Comparison of ENCODE assay signal across 22 cellular contexts in genomic region chr2:156306821-156307220, GRCh38.
"Had no signal": no experiment of that assay in that cellular context is flagged by ENCODE, and none has a peak within 500 bp of the region (broad histone marks: within the 10 kb centered on the region; RNA-seq: fewer than 3 reads in every experiment).

No MANE protein-coding gene starts in this region.

- H3K4me1 ChIP-seq: SJCRH30 had no signal

- H3K4me3 ChIP-seq: K562, SJCRH30 had no signal

- H3K36me3 Mint-ChIP-seq: IgD-negative memory B cell had no signal

- ATAC-seq: K562, Right ventricle myocardium inferior, SK-N-SH treated with all-trans-retinoic acid at 6 μM for 48 hours had no signal

- H3K27ac ChIP-seq: HL-60, KMS-11, SJCRH30 had no signal

- H3K36me3 ChIP-seq: SJCRH30 had no signal

- H3K27ac Mint-ChIP-seq: IgD-negative memory B cell had no signal

- H3K9me3 ChIP-seq: SJCRH30 had no signal

- H3K27me3 ChIP-seq: SJCRH30 had no signal

- DNase-seq: Kasumi-1, MM.1S, NCI-H1092 treated with DMSO at 0.1 percent for 48 hours, NCI-H1436, NCI-H187, NCI-H2029, NCI-H2081 treated with DMSO at 0.1 percent for 48 hours, NCI-H2171, NCI-H345, NCI-H446 treated with DMSO at 0.1 percent for 48 hours, NCI-H510A treated with DMSO at 0.1 percent for 48 hours, NCI-H526, NCI-H82, RPMI8226, SHP77 treated with DMSO at 0.1 percent for 48 hours, SJCRH30 had no signal

- H3K4me3 Mint-ChIP-seq: IgD-negative memory B cell had no signal
